Comparison of ENCODE assay signal across 23 cellular contexts in genomic region chr4:25883565-25883964, GRCh38. TPM values are rescaled to one million over a fixed set of nuclear protein-coding genes. Genes with fewer than 3 reads are reported as not detected.
A peak's percentile ranks its signal among the peaks of the same experiment; 100 is the strongest.
DNase-seq lines count a peak whose midpoint lies in the region; ATAC-seq and TF ChIP-seq lines count a peak whose summit lies in the region.
"Had no signal": no experiment of that assay in that cellular context is flagged by ENCODE, and none has a peak within 500 bp of the region (broad histone marks: within the 10 kb centered on the region; RNA-seq: fewer than 3 reads in every experiment).

No MANE protein-coding gene starts in this region.

- CTCF ChIA-PET in OCI-LY7 (lab: Charles Lee; ENCODE audit: unreplicated experiment) = interaction anchor here (0.9 kb wide), 1 partner anchor 10 kb away, joined by 7 read pairs; no protein-coding TSS in a partner anchor

- H3K4me3 ChIP-seq in DOHH2 (ENCODE audit: low read length) (peak overlapping the region; percentile 51), OCI-LY7 (ENCODE audit: low read depth, low read length, poor library complexity, severe bottlenecking) (no peak overlapping the region)
- H3K4me3 ChIP-seq: A549, GM23338, HAP-1, Peyer's patch, SJCRH30 had no signal

- intact Hi-C loops in OCI-LY7 (cut with micrococcal nuclease; ENCODE audit: unreplicated experiment) = no loop called here

- no peak for ATAC-seq in GM21786 (IDR thresholded peaks at IDR 0.05; ENCODE audit: unreplicated experiment)
- ATAC-seq: A549, GM23338 had no signal

- no peaks in the 10 kb centered on the region; the same call in 1 of the 2 replicates for H3K36me3 ChIP-seq in DOHH2 (ENCODE audit: control insufficient read depth, low read length)
- no peaks in the 10 kb centered on the region for H3K36me3 ChIP-seq in OCI-LY7 (ENCODE audit: insufficient read depth, low read length)
- H3K36me3 ChIP-seq: HAP-1, Peyer's patch, SJCRH30 had no signal

- H4K20me1 ChIP-seq in DOHH2 (ENCODE audit: control insufficient read depth, insufficient read depth, low read depth, low read length) (no peaks in the 10 kb centered on the region), OCI-LY7 (ENCODE audit: insufficient read depth, low read length) (no peaks in the 10 kb centered on the region)

- peak overlapping the region; percentile 74 for H3K4me2 ChIP-seq in DOHH2 (ENCODE audit: low read length)
- H3K4me2 ChIP-seq in OCI-LY7 (ENCODE audit: low read length) = 0 out of 2 replicates have a peak overlapping the region, but pooled peaks have one; percentile 43
- H3K4me2 ChIP-seq: A549, GM23338 had no signal

- DNase-seq in OCI-LY7 (ENCODE audit: low spot score) (no peak), epithelial cell of prostate (ENCODE audit: low read depth, low spot score) (no peak), renal cortical epithelial cell (ENCODE audit: low read depth) (peak; percentile 34), NCI-H1436 (lab: John Stamatoyannopoulos, UW) (no peak), epidermal melanocyte (ENCODE audit: insufficient read length, low spot score) (no peak)
- DNase-seq: Caco-2; CD4-positive, alpha-beta T cell; DMS 273 treated with DMSO at 0.1 percent for 48 hours; DMS79 treated with DMSO at 0.1 percent for 48 hours; KBM-7; NCI-H1092; NCI-H2029 treated with DMSO at 0.1 percent for 48 hours; NCI-H345; NCI-H524; NCI-H774; NK-92 treated with Interleukin-12 subunit alpha and Interleukin-12 subunit beta, amount 100 ng/mL, for 24 hours; Peyer's patch; SJCRH30 had no signal

- H3K27ac ChIP-seq in DOHH2 (ENCODE audit: low read depth, low read length) (peak overlapping the region; percentile 68), OCI-LY7 (ENCODE audit: low read depth, low read length, poor library complexity, severe bottlenecking) (no peak overlapping the region), epithelial cell of prostate (peak overlapping the region; percentile 22)
- H3K27ac ChIP-seq: A549, SJCRH30 had no signal

- BruUV-seq in OCI-LY7 (replicated peaks; lab: Mats Ljungman, UMichigan) = no TSS peak

- no peaks in the 10 kb centered on the region for H3K27me3 ChIP-seq in DOHH2 (ENCODE audit: control insufficient read depth, low read length)
- H3K27me3 ChIP-seq: Peyer's patch, SJCRH30 had no signal

- POLR2A ChIA-PET in OCI-LY7 (lab: Charles Lee) = interaction anchor here (0.8 to 3.4 kb wide), 8 partner anchors 10 to 29 kb away, joined by 3 to 20 read pairs (median 10); partner anchors contain the start of gene SMIM20

- no peaks in the 10 kb centered on the region for H3K9me3 ChIP-seq in DOHH2 (ENCODE audit: control insufficient read depth, insufficient read depth, low read length)
- H3K9me3 ChIP-seq in OCI-LY7 (ENCODE audit: low read length) = no peaks in the 10 kb centered on the region
- H3K9me3 ChIP-seq: A549, Caco-2, HAP-1, Peyer's patch, SJCRH30 had no signal

- peaks cover 29% of the 10 kb centered on the region for H3F3A ChIP-seq in DOHH2 (ENCODE audit: control insufficient read depth, insufficient read depth)

- H3K9me2 ChIP-seq in DOHH2 (replicated peaks; ENCODE audit: control insufficient read depth, low read length) = no peaks in the 10 kb centered on the region
- H3K9me2 ChIP-seq in OCI-LY7 (ENCODE audit: insufficient read depth, low read length) = no peaks in the 10 kb centered on the region

- H3K4me1 ChIP-seq in DOHH2 (ENCODE audit: control insufficient read depth, low read length) (peaks cover 71% of the 10 kb centered on the region), OCI-LY7 (ENCODE audit: insufficient read depth, low read length, poor library complexity, severe bottlenecking) (peaks cover 60% of the 10 kb centered on the region)
- H3K4me1 ChIP-seq: A549, Caco-2, HAP-1, Peyer's patch, SJCRH30 had no signal

- H2AFZ ChIP-seq in OCI-LY7 (ENCODE audit: low read length) = no peak overlapping the region
- H2AFZ ChIP-seq: GM23338 had no signal

- TF ChIP-seq CTCF in DOHH2 (IDR thresholded peaks at IDR 0.05; ENCODE audit: low read depth, low read length, poor library complexity, severe bottlenecking) (no peak), OCI-LY7 (conservative IDR thresholded peaks at IDR 0.05; ENCODE audit: low read length) (no peak)

- H3K79me2 ChIP-seq in DOHH2 (ENCODE audit: control insufficient read depth, low read length) (peaks cover 3% of the 10 kb centered on the region; the same call in 1 of the 2 replicates), OCI-LY7 (ENCODE audit: insufficient read depth, low read depth, low read length) (no peaks in the 10 kb centered on the region)

RNA-seq across cellular contexts. Expression of gene SEL1L3, which starts 20.8 kb away (rescaled TPM):
- total RNA-seq in OCI-LY7 (2014; rRNA removed; shearing (Covaris generic)) = 173 and 180 TPM in 2 replicates
- total RNA-seq in OCI-LY7 (2022) (301 and 313 TPM in 2 replicates), renal cortical epithelial cell (57.7 and 140 TPM in 2 replicates)

RNA-seq across cellular contexts. Expression of gene SMIM20, which starts 30.5 kb away (rescaled TPM):
- total RNA-seq in OCI-LY7 (2014; rRNA removed; shearing (Covaris generic)) = 33.4 and 44.0 TPM in 2 replicates
- total RNA-seq in OCI-LY7 (2022) = 51.2 and 53.8 TPM in 2 replicates
- total RNA-seq in renal cortical epithelial cell = 28.3 and 39.2 TPM in 2 replicates
